ENCODE assay signal across 21 cellular contexts in the genomic region with DNA sequence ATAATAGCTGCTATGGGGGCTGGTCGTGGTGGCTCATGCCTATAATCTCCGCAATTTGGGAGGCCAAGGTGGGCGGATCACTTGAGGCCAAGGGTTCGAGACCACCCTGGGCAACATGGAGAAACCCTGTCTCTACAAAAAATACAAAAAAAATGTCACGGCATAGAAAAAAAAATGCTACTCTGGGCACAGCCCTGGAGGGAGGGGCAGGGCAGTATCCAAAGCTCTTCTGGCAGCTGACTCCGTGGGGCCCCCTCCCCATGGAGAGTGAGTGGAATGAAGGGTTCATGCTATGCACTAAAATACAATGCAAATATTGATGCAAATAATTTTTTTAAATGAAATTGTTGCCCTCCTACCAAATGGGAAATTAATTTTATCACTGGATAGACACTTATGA.
DNase-seq lines count a peak whose midpoint lies in the region; ATAC-seq and TF ChIP-seq lines count a peak whose summit lies in the region.
"Had no signal": no experiment of that assay in that cellular context is flagged by ENCODE, and none has a peak within 500 bp of the region (broad histone marks: within the 10 kb centered on the region; RNA-seq: fewer than 3 reads in every experiment).

No MANE protein-coding gene starts in this region.

- H3K27me3 ChIP-seq in SU-DHL-6 (ENCODE audit: low read length) (no peaks in the 10 kb centered on the region), transverse colon (peaks cover 7% of the 10 kb centered on the region)
- H3K27me3 ChIP-seq: dorsolateral prefrontal cortex had no signal

- H3K27me3 Mint-ChIP-seq in activated naive CD4-positive, alpha-beta T cell treated with anti-CD3 and anti-CD28 coated beads for 36 hours (ENCODE audit: low read depth) = peaks cover 22% of the 10 kb centered on the region
- H3K27me3 Mint-ChIP-seq in immature natural killer cell (ENCODE audit: low read depth in 3 of 3) = peaks cover 0 to 1% (median 0%) of the 10 kb centered on the region in 3 donors

- H3K4me3 ChIP-seq in SU-DHL-6 (ENCODE audit: insufficient read depth, low read length, poor library complexity, severe bottlenecking) (no peak overlapping the region), transverse colon (no peak overlapping the region)
- H3K4me3 ChIP-seq: A549 had no signal

- H3K4me2 ChIP-seq in SU-DHL-6 (ENCODE audit: low read depth, low read length, poor library complexity, severe bottlenecking) = peak overlapping the region; percentile 82

- ATAC-seq in stimulated activated effector memory CD8-positive, alpha-beta T cell treated with anti-CD3 and anti-CD28 coated beads, Interleukin-12 subunit alpha, Interleukin-12 subunit beta, amount 100 ng/mL, for 72 hours = no peak
- ATAC-seq: activated CD4-positive, CD25-positive, alpha-beta regulatory T cell treated with anti-CD3 and anti-CD28 coated beads, Interleukin-2, amount 50 U/mL, for 24 hours; Right ventricle myocardium inferior had no signal

- no peaks in the 10 kb centered on the region for H3K9me2 ChIP-seq in SU-DHL-6 (replicated peaks; ENCODE audit: insufficient read depth, low read length)

- H3K9me3 ChIP-seq in SU-DHL-6 (ENCODE audit: insufficient read depth, low read length) (no peaks in the 10 kb centered on the region), transverse colon (no peaks in the 10 kb centered on the region)

- peaks cover 82% of the 10 kb centered on the region for H3F3A ChIP-seq in SU-DHL-6 (ENCODE audit: insufficient read depth)

- H3K4me1 Mint-ChIP-seq in activated naive CD4-positive, alpha-beta T cell treated with anti-CD3 and anti-CD28 coated beads for 36 hours (ENCODE audit: low read depth) = peaks cover 13% of the 10 kb centered on the region
- peaks cover 11 to 14% of the 10 kb centered on the region in 2 donors for H3K4me1 Mint-ChIP-seq in immature natural killer cell
- peaks cover 10% of the 10 kb centered on the region for H3K4me1 Mint-ChIP-seq in stimulated activated effector memory CD8-positive, alpha-beta T cell treated with anti-CD3 and anti-CD28 coated beads, Interleukin-12 subunit alpha, Interleukin-12 subunit beta, amount 100 ng/mL, for 72 hours

- H3K4me3 Mint-ChIP-seq in activated naive CD4-positive, alpha-beta T cell treated with anti-CD3 and anti-CD28 coated beads for 36 hours = peak overlapping the region; percentile 21
- peak overlapping the region; percentile 71 to 85 (median 76) for H3K4me3 Mint-ChIP-seq in immature natural killer cell
- H3K4me3 Mint-ChIP-seq in stimulated activated effector memory CD8-positive, alpha-beta T cell treated with anti-CD3 and anti-CD28 coated beads, Interleukin-12 subunit alpha, Interleukin-12 subunit beta, amount 100 ng/mL, for 72 hours = peak overlapping the region; percentile 76

- TF ChIP-seq EP300 in transverse colon (IDR thresholded peaks at IDR 0.05; ENCODE audit: low read depth) = no peak

- WGBS in transverse colon (ENCODE audit: low coverage in 1 of 2), 2 donors = 91 to 96% methylated on average over 6 of the region's 6 CpGs

- no peaks in the 10 kb centered on the region for H3K36me3 ChIP-seq in SU-DHL-6 (ENCODE audit: low read length)
- no peaks in the 10 kb centered on the region for H3K36me3 ChIP-seq in transverse colon

- CTCF ChIA-PET in activated naive CD4-positive, alpha-beta T cell treated with anti-CD3 and anti-CD28 coated beads for 36 hours (lab: Charles Lee) = interaction anchor here (0.7 to 2.5 kb wide), 2 partner anchors 128 to 243 kb away, joined by 3 to 11 read pairs; no protein-coding TSS in a partner anchor

- intact Hi-C loops in activated naive CD4-positive, alpha-beta T cell treated with anti-CD3 and anti-CD28 coated beads for 36 hours (cut with micrococcal nuclease) = no loop called here
- intact Hi-C loops in transverse colon (cut with DNase I; ENCODE audit: low total_unique reads) = no loop called here

- H4K20me1 ChIP-seq in SU-DHL-6 (ENCODE audit: low read depth, low read length) = no peaks in the 10 kb centered on the region

- H3K27ac Mint-ChIP-seq in activated naive CD4-positive, alpha-beta T cell treated with anti-CD3 and anti-CD28 coated beads for 36 hours = no peak overlapping the region
- H3K27ac Mint-ChIP-seq in immature natural killer cell = no peak overlapping the region
- no peak overlapping the region for H3K27ac Mint-ChIP-seq in stimulated activated effector memory CD8-positive, alpha-beta T cell treated with anti-CD3 and anti-CD28 coated beads, Interleukin-12 subunit alpha, Interleukin-12 subunit beta, amount 100 ng/mL, for 72 hours
- H3K27ac Mint-ChIP-seq: activated T-cell treated with anti-CD3 and anti-CD28 coated beads, Interleukin-2, amount 50 U/mL, for 24 hours had no signal

- no peak for DNase-seq in activated naive CD4-positive, alpha-beta T cell treated with anti-CD3 and anti-CD28 coated beads for 36 hours
- no peak for DNase-seq in activated naive CD4-positive, alpha-beta T cell treated with anti-CD3 and anti-CD28 coated beads, Interleukin-2, amount 50 U/mL, for 16 hours
- DNase-seq in immature natural killer cell (no peak), transverse colon (no peak), SW 1271 (lab: John Stamatoyannopoulos, UW) (no peak), NCI-H2081 treated with DMSO at 0.1 percent for 48 hours (lab: John Stamatoyannopoulos, UW) (no peak)
- no peak for DNase-seq in stimulated activated effector memory CD8-positive, alpha-beta T cell treated with anti-CD3 and anti-CD28 coated beads, Interleukin-12 subunit alpha, Interleukin-12 subunit beta, amount 100 ng/mL, for 72 hours (ENCODE audit: low spot score in 2 of 2)
- DNase-seq: activated T-cell treated with anti-CD3 and anti-CD28 coated beads, Interleukin-2, amount 50 U/mL, for 24 hours; dorsolateral prefrontal cortex; EL; HCEC 1CT; NCI-H1105; NCI-H2029; NCI-H226; occipital lobe; stimulated activated CD4-positive, alpha-beta T cell treated with anti-CD3 and anti-CD28 coated beads, Interleukin-1b, Interleukin-23, amount 100 ng/mL, for 48 hours had no signal

- TF ChIP-seq POLR2A in transverse colon (IDR thresholded peaks at IDR 0.05) = no peak

- peaks cover 5% of the 10 kb centered on the region; the same call in 1 of the 2 replicates for H3K79me2 ChIP-seq in SU-DHL-6 (ENCODE audit: insufficient read depth, low read length)

- H3K9ac ChIP-seq in SU-DHL-6 (ENCODE audit: low read length) = peak overlapping the region; percentile 90

- H3K27ac ChIP-seq in SU-DHL-6 (ENCODE audit: low read depth, low read length) = peak overlapping the region; percentile 100
- no peak overlapping the region for H3K27ac ChIP-seq in transverse colon
- H3K27ac ChIP-seq: skin epidermis had no signal

- in situ Hi-C loops in transverse colon (cut with MboI; ENCODE audit: low pct_ligation_motif_present in 1 of 4, low pct_unique_long_range_greater_than_20kb in 1 of 4, low sequenced_read_pairs in 3 of 4) = no loop called here

- H3K9me3 Mint-ChIP-seq in activated naive CD4-positive, alpha-beta T cell treated with anti-CD3 and anti-CD28 coated beads for 36 hours = no peaks in the 10 kb centered on the region
- no peaks in the 10 kb centered on the region for H3K9me3 Mint-ChIP-seq in immature natural killer cell
- no peaks in the 10 kb centered on the region for H3K9me3 Mint-ChIP-seq in stimulated activated effector memory CD8-positive, alpha-beta T cell treated with anti-CD3 and anti-CD28 coated beads, Interleukin-12 subunit alpha, Interleukin-12 subunit beta, amount 100 ng/mL, for 72 hours
- H3K9me3 Mint-ChIP-seq: activated T-cell treated with anti-CD3 and anti-CD28 coated beads, Interleukin-2, amount 50 U/mL, for 24 hours had no signal

- no peak overlapping the region for H2AFZ ChIP-seq in SU-DHL-6 (ENCODE audit: low read depth, low read length, severe bottlenecking)

- H3K4me1 ChIP-seq in transverse colon = peaks cover 0 to 14% (median 9%) of the 10 kb centered on the region in 4 donors

- peaks cover 2% of the 10 kb centered on the region for H3K36me3 Mint-ChIP-seq in activated naive CD4-positive, alpha-beta T cell treated with anti-CD3 and anti-CD28 coated beads for 36 hours (ENCODE audit: low read depth)
- no peaks in the 10 kb centered on the region for H3K36me3 Mint-ChIP-seq in immature natural killer cell
- no peaks in the 10 kb centered on the region for H3K36me3 Mint-ChIP-seq in stimulated activated effector memory CD8-positive, alpha-beta T cell treated with anti-CD3 and anti-CD28 coated beads, Interleukin-12 subunit alpha, Interleukin-12 subunit beta, amount 100 ng/mL, for 72 hours

- TF ChIP-seq CTCF in SU-DHL-6 (IDR thresholded peaks at IDR 0.05; ENCODE audit: insufficient read depth, low read length, poor library complexity, severe bottlenecking) (no peak), transverse colon (IDR thresholded peaks at IDR 0.05) (no peak)

Comparison
In these comparisons a context has a peak if more than half of its experiments do, and no peak if none do; other contexts are left out.
1. H3K4me3 Mint-ChIP-seq: peak in every context shown above with its lines; median percentile 76 in immature natural killer cell; 76 in stimulated activated effector memory CD8-positive, alpha-beta T cell treated with anti-CD3 and anti-CD28 coated beads, Interleukin-12 subunit alpha, Interleukin-12 subunit beta, amount 100 ng/mL, for 72 hours; 21 in activated naive CD4-positive, alpha-beta T cell treated with anti-CD3 and anti-CD28 coated beads for 36 hours.